38 cellular contexts compared by ENCODE assay signal in genomic region chr17:79513206-79513605, GRCh38.
"Had no signal": no experiment of that assay in that cellular context is flagged by ENCODE, and none has a peak within 500 bp of the region (broad histone marks: within the 10 kb centered on the region; RNA-seq: fewer than 3 reads in every experiment).

No MANE protein-coding gene starts in this region.

- DNase-seq: activated effector memory CD4-positive, alpha-beta T cell treated with anti-CD3 and anti-CD28 coated beads, Interleukin-2, amount 50 U/mL, for 16 hours; activated effector memory CD4-positive, alpha-beta T cell treated with Interleukin-2 at 50 U/mL for 16 hours; activated gamma-delta T cell; activated gamma-delta T cell treated with Interleukin-2 at 50 U/mL for 16 hours; activated naive CD4-positive, alpha-beta T cell; activated naive CD4-positive, alpha-beta T cell treated with anti-CD3 and anti-CD28 coated beads for 36 hours; activated naive CD4-positive, alpha-beta T cell treated with anti-CD3 and anti-CD28 coated beads, Interleukin-2, amount 10 ng/mL, durations not matched to agents 7 days and 5 days; activated naive CD4-positive, alpha-beta T cell treated with anti-CD3 and anti-CD28 coated beads, Interleukin-2, amount 50 U/mL, for 16 hours; activated naive CD4-positive, alpha-beta T cell treated with Interleukin-2 at 50 U/mL for 16 hours; activated naive CD8-positive, alpha-beta T cell treated with anti-CD3 and anti-CD28 coated beads for 36 hours; activated naive CD8-positive, alpha-beta T cell treated with anti-CD3 and anti-CD28 coated beads, Interleukin-2, amount 10 ng/mL, durations not matched to agents 7 days and 5 days; activated naive CD8-positive, alpha-beta T cell treated with anti-CD3 and anti-CD28 coated beads, Interleukin-2, amount 50 U/mL, for 24 hours; activated T-cell treated with anti-CD3 and anti-CD28 coated beads, Interleukin-2, amount 50 U/mL, for 1 hour; activated T-cell treated with anti-CD3 and anti-CD28 coated beads, Interleukin-2, amount 50 U/mL, for 4 hours; activated T-cell treated with anti-CD3 and anti-CD28 coated beads, Interleukin-2, amount 50 U/mL, for 48 hours; activated T-cell treated with anti-CD3 and anti-CD28 coated beads, Interleukin-2, amount 50 U/mL, for 72 hours; adrenal gland; amniotic stem cell; amygdala; anterior cingulate cortex; aorta; body of pancreas; brain microvascular endothelial cell; central memory CD4-positive, alpha-beta T cell; cerebellar nuclear complex had no signal

- H3K9me3 Mint-ChIP-seq: activated naive CD4-positive, alpha-beta T cell treated with anti-CD3 and anti-CD28 coated beads, Interleukin-2, amount 50 U/mL, for 24 hours; activated naive CD8-positive, alpha-beta T cell treated with anti-CD3 and anti-CD28 coated beads, Interleukin-2, amount 50 U/mL, for 24 hours; activated T-cell treated with anti-CD3 and anti-CD28 coated beads, Interleukin-2, amount 50 U/mL, for 4 hours; activated T-helper 17 cell treated with anti-CD3 and anti-CD28 coated beads, Interleukin-2, amount 50 U/mL, for 72 hours; activated T-helper 2 cell treated with anti-CD3 and anti-CD28 coated beads, Interferon-gamma antibody, Interleukin-2, Interleukin-4, amounts not matched to agents 10 μg/mL and 5 μg/mL and 100 μg/mL, durations not matched to agents 14 hours and 24 hours and 36 hours; central memory CD8-positive, alpha-beta T cell had no signal

- ATAC-seq: activated naive CD8-positive, alpha-beta T cell treated with anti-CD3 and anti-CD28 coated beads, Interleukin-2, amount 50 U/mL, for 24 hours; activated T-cell treated with anti-CD3 and anti-CD28 coated beads, Interleukin-2, amount 50 U/mL, for 4 hours; activated T-cell treated with anti-CD3 and anti-CD28 coated beads, Interleukin-2, amount 50 U/mL, for 72 hours; activated T-helper 17 cell treated with anti-CD3 and anti-CD28 coated beads, Interleukin-2, amount 50 U/mL, for 72 hours; body of pancreas had no signal

- H3K27ac Mint-ChIP-seq: activated naive CD4-positive, alpha-beta T cell treated with anti-CD3 and anti-CD28 coated beads for 36 hours; activated naive CD4-positive, alpha-beta T cell treated with anti-CD3 and anti-CD28 coated beads, Interleukin-2, amount 10 ng/mL, durations not matched to agents 7 days and 5 days; activated naive CD4-positive, alpha-beta T cell treated with anti-CD3 and anti-CD28 coated beads, Interleukin-2, amount 50 U/mL, for 24 hours; activated naive CD4-positive, alpha-beta T cell treated with anti-CD3 and anti-CD28 coated beads, Interleukin-2, amount 50 U/mL, for 72 hours; activated naive CD8-positive, alpha-beta T cell; activated naive CD8-positive, alpha-beta T cell treated with anti-CD3 and anti-CD28 coated beads for 36 hours; activated naive CD8-positive, alpha-beta T cell treated with anti-CD3 and anti-CD28 coated beads, Interleukin-2, amount 10 ng/mL, durations not matched to agents 7 days and 5 days; activated naive CD8-positive, alpha-beta T cell treated with anti-CD3 and anti-CD28 coated beads, Interleukin-2, amount 50 U/mL, for 24 hours; activated T-cell treated with anti-CD3 and anti-CD28 coated beads, Interleukin-2, amount 50 U/mL, for 72 hours; activated T-helper 1 cell treated with anti-CD3 and anti-CD28 coated beads, Interleukin-12 subunit alpha, Interleukin-12 subunit beta, Interleukin-2, Interleukin-4 antibody, amounts not matched to agents 30 ng/mL and 10 ng/mL and 1 ng/mL, durations not matched to agents 14 hours and 24 hours and 36 hours; activated T-helper 17 cell treated with anti-CD3 and anti-CD28 coated beads, Interleukin-2, amount 50 U/mL, for 72 hours; activated T-helper 2 cell treated with anti-CD3 and anti-CD28 coated beads, Interferon-gamma antibody, Interleukin-2, Interleukin-4, amounts not matched to agents 10 μg/mL and 5 μg/mL and 100 μg/mL, durations not matched to agents 14 hours and 24 hours and 36 hours; brain had no signal

- H3K4me3 ChIP-seq: adrenal gland, ascending aorta, body of pancreas, breast epithelium, cardiac muscle cell had no signal

- H3K27ac ChIP-seq: adrenal gland, ascending aorta, body of pancreas, brain microvascular endothelial cell, breast epithelium, cardiac muscle cell had no signal

- H3K36me3 ChIP-seq: adrenal gland, ascending aorta, brain microvascular endothelial cell, breast epithelium, cardiac muscle cell had no signal

- H3K4me1 Mint-ChIP-seq: activated naive CD4-positive, alpha-beta T cell treated with anti-CD3 and anti-CD28 coated beads, Interleukin-2, amount 10 ng/mL, durations not matched to agents 7 days and 5 days; activated naive CD4-positive, alpha-beta T cell treated with anti-CD3 and anti-CD28 coated beads, Interleukin-2, amount 50 U/mL, for 24 hours; activated naive CD8-positive, alpha-beta T cell treated with anti-CD3 and anti-CD28 coated beads for 36 hours; activated naive CD8-positive, alpha-beta T cell treated with anti-CD3 and anti-CD28 coated beads, Interleukin-2, amount 10 ng/mL, durations not matched to agents 7 days and 5 days; activated naive CD8-positive, alpha-beta T cell treated with anti-CD3 and anti-CD28 coated beads, Interleukin-2, amount 50 U/mL, for 24 hours; activated T-helper 17 cell treated with anti-CD3 and anti-CD28 coated beads, Interleukin-2, amount 50 U/mL, for 72 hours; central memory CD8-positive, alpha-beta T cell had no signal

- FAIRE-seq: astrocyte, bronchial epithelial cell had no signal

- H3K27me3 ChIP-seq: adrenal gland, ascending aorta, body of pancreas, brain microvascular endothelial cell, cardiac muscle cell had no signal

- H3K4me3 Mint-ChIP-seq: activated naive CD4-positive, alpha-beta T cell treated with anti-CD3 and anti-CD28 coated beads for 36 hours; activated naive CD4-positive, alpha-beta T cell treated with anti-CD3 and anti-CD28 coated beads, Interleukin-2, amount 10 ng/mL, durations not matched to agents 7 days and 5 days; activated naive CD4-positive, alpha-beta T cell treated with anti-CD3 and anti-CD28 coated beads, Interleukin-2, amount 50 U/mL, for 24 hours; activated naive CD8-positive, alpha-beta T cell; activated naive CD8-positive, alpha-beta T cell treated with anti-CD3 and anti-CD28 coated beads for 36 hours; activated naive CD8-positive, alpha-beta T cell treated with anti-CD3 and anti-CD28 coated beads, Interleukin-2, amount 10 ng/mL, durations not matched to agents 7 days and 5 days; activated naive CD8-positive, alpha-beta T cell treated with anti-CD3 and anti-CD28 coated beads, Interleukin-2, amount 50 U/mL, for 24 hours; activated T-cell treated with anti-CD3 and anti-CD28 coated beads, Interleukin-2, amount 50 U/mL, for 4 hours; activated T-cell treated with anti-CD3 and anti-CD28 coated beads, Interleukin-2, amount 50 U/mL, for 72 hours; activated T-helper 1 cell treated with anti-CD3 and anti-CD28 coated beads, Interleukin-12 subunit alpha, Interleukin-12 subunit beta, Interleukin-2, Interleukin-4 antibody, amounts not matched to agents 30 ng/mL and 10 ng/mL and 1 ng/mL, durations not matched to agents 14 hours and 24 hours and 36 hours; activated T-helper 17 cell treated with anti-CD3 and anti-CD28 coated beads, Interleukin-2, amount 50 U/mL, for 72 hours; brain; central memory CD8-positive, alpha-beta T cell had no signal

- H3K4me1 ChIP-seq: adrenal gland, ascending aorta, body of pancreas, breast epithelium had no signal

- H3K9me3 ChIP-seq: adrenal gland, ascending aorta, body of pancreas had no signal

- H3K36me3 Mint-ChIP-seq: activated naive CD4-positive, alpha-beta T cell treated with anti-CD3 and anti-CD28 coated beads, Interleukin-2, amount 10 ng/mL, durations not matched to agents 7 days and 5 days; activated naive CD4-positive, alpha-beta T cell treated with anti-CD3 and anti-CD28 coated beads, Interleukin-2, amount 50 U/mL, for 24 hours; activated naive CD4-positive, alpha-beta T cell treated with anti-CD3 and anti-CD28 coated beads, Interleukin-2, amount 50 U/mL, for 72 hours; activated naive CD8-positive, alpha-beta T cell; activated naive CD8-positive, alpha-beta T cell treated with anti-CD3 and anti-CD28 coated beads for 36 hours; activated naive CD8-positive, alpha-beta T cell treated with anti-CD3 and anti-CD28 coated beads, Interleukin-2, amount 10 ng/mL, durations not matched to agents 7 days and 5 days; brain had no signal
